Comparison of ENCODE assay signal across 6 cellular contexts in the genomic region with DNA sequence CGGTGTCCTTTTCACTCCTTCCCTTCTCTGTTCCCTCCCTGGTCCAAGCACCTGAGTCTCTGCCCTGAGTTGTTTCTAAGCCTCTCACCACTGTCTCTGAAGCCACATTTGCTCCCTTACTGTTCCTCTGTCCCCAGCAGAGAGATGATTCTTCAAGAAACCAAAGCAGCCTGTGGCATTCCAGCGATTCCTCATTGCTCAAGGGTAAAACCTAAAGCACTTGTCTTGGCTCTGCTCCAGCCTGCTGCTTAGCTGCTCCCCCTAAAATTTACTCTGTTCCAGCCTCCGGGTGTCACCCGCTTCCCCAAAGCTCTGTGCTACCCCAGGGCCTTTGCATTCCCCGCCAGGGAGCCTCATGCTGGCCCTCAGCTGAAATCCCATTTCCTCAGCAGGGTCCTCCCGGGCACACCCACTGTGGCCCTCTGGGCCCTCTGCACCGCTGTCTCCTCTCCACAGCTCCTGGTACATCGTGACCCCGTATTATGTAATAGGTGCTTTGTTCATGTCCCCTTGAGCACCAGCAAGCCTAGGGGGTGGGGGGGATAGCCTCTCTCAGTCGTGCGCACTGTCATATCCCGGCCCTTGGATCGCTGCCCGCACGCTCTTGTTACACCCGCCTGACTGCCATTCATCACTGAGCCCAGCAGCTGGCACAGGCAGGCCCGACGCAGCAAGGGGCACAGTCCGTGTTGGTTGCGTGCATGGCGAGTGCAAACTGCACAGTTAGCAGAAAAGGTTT. TPM values are rescaled to one million over a fixed set of nuclear protein-coding genes. Genes with fewer than 3 reads are reported as not detected.
A peak's percentile ranks its signal among the peaks of the same experiment; 100 is the strongest.
DNase-seq lines count a peak whose midpoint lies in the region; ATAC-seq and TF ChIP-seq lines count a peak whose summit lies in the region.

No MANE protein-coding gene starts in this region.

- ATAC-seq in omental fat pad (ENCODE audit: low FRiP score), result no peak
- no peak for ATAC-seq in GM18519 (IDR thresholded peaks at IDR 0.05; ENCODE audit: low FRiP score, unreplicated experiment)

- TF ChIP-seq CTCF in AG10803 (conservative IDR thresholded peaks at IDR 0.05; ENCODE audit: low read length), result no peak
- TF ChIP-seq CTCF in omental fat pad (IDR thresholded peaks at IDR 0.05), result no peak

- DNase-seq in AG10803 (ENCODE audit: low read depth) (peak; percentile 33), NCI-H345 (lab: John Stamatoyannopoulos, UW) (peak; percentile 96), hippocampal formation (lab: John Stamatoyannopoulos, UW) (peak; percentile 92 to 93), omental fat pad (ENCODE audit: low spot score) (no peak)
- DNase-seq in activated naive CD4-positive, alpha-beta T cell (lab: John Stamatoyannopoulos, UW), result no peak

- no peak overlapping the region for H3K4me3 ChIP-seq in AG10803 (ENCODE audit: low read length)

RNA-seq across cellular contexts. Expression of gene TECR, which starts 15.8 kb away (rescaled TPM):
- total RNA-seq in omental fat pad, result 10 to 100 TPM; 32.9 to 58.1 (median 46.8) TPM

RNA-seq across cellular contexts. Expression of gene NDUFB7, which starts 26.7 kb away (rescaled TPM):
- total RNA-seq in omental fat pad, result 100 to 1,000 TPM; 194 to 357 (median 322) TPM

RNA-seq across cellular contexts. Expression of gene DNAJB1, which starts 26.9 kb away (rescaled TPM):
- 100 to 1,000 TPM in 3 of 4 donors, 10 to 100 TPM in 1; 67.5 to 669 (median 116) TPM for total RNA-seq in omental fat pad

RNA-seq across cellular contexts. Expression of gene CLEC17A, which starts 37.7 kb away (rescaled TPM):
- total RNA-seq in omental fat pad, result under 1 TPM in 1 of 4 donors, not detected in 3; 0.19 TPM

RNA-seq across cellular contexts. Expression of gene GIPC1, which starts 49.2 kb away (rescaled TPM):
- 10 to 100 TPM; 47.0 to 77.6 (median 59.0) TPM for total RNA-seq in omental fat pad

Comparison
In these comparisons a context has a peak if more than half of its experiments do, and no peak if none do; other contexts are left out.
1. DNase-seq: peak in AG10803 (single experiment), NCI-H345 (single experiment) and hippocampal formation (2 of 2); none in omental fat pad (single experiment) and activated naive CD4-positive, alpha-beta T cell (0 of 4).